8 cellular contexts compared by ENCODE assay signal in genomic region chr3:43769471-43770425, GRCh38.
A peak's percentile ranks its signal among the peaks of the same experiment; 100 is the strongest.
DNase-seq lines count a peak whose midpoint lies in the region; ATAC-seq, FAIRE-seq and TF ChIP-seq lines count a peak whose summit lies in the region.

No MANE protein-coding gene starts in this region.

- peak overlapping the region in 6 of 7 donors; percentile 0 to 63 (median 32) for H3K4me3 Mint-ChIP-seq in CD8-positive, alpha-beta memory T cell
- H3K4me3 Mint-ChIP-seq in WTC11: peak overlapping the region; percentile 50

- H3K36me3 ChIP-seq in CD8-positive, alpha-beta memory T cell (ENCODE audit: insufficient read depth, low read length): no peaks in the 10 kb centered on the region
- H3K36me3 ChIP-seq in HCT116 (ENCODE audit: control insufficient read depth in 1 of 2, insufficient read depth in 2 of 2, low read length in 2 of 2) (no peaks in the 10 kb centered on the region), small intestine (ENCODE audit: control insufficient read depth in 2 of 2, insufficient read depth in 2 of 2, low read length in 2 of 2) (no peaks in the 10 kb centered on the region)

- no peaks in the 10 kb centered on the region for H3K9me2 ChIP-seq in HCT116 (ENCODE audit: insufficient read depth)

- peak; percentile 50 to 74 (median 58) for DNase-seq in CD8-positive, alpha-beta memory T cell
- DNase-seq in HCT116 (ENCODE audit: low read depth, low spot score) (peak; percentile 94), NCI-H2171 treated with DMSO at 0.1 percent for 48 hours (lab: John Stamatoyannopoulos, UW) (peak; percentile 88), WTC11 (ENCODE audit: low spot score) (peak; percentile 99), cardiac fibroblast (ENCODE audit: low read depth in 2 of 2) (peak; percentile 97 to 98), iPS-NIHi11 (ENCODE audit: low spot score) (peak; percentile 98), small intestine (peak; percentile 99)

- H3K9me3 Mint-ChIP-seq in CD8-positive, alpha-beta memory T cell: no peaks in the 10 kb centered on the region
- H3K9me3 Mint-ChIP-seq in WTC11: no peaks in the 10 kb centered on the region

- no peaks in the 10 kb centered on the region for H3K9me3 ChIP-seq in CD8-positive, alpha-beta memory T cell (ENCODE audit: low read length)
- H3K9me3 ChIP-seq in HCT116 (ENCODE audit: control insufficient read depth in 1 of 2, insufficient read depth in 1 of 2, low read depth in 1 of 2, low read length in 2 of 2): no peaks in the 10 kb centered on the region
- no peaks in the 10 kb centered on the region for H3K9me3 ChIP-seq in small intestine (ENCODE audit: control insufficient read depth, low read depth)

- intact Hi-C loops in HCT116 (cut with micrococcal nuclease): loop anchor here (1.0 kb wide), 2 partner anchors 345 to 429 kb away; no protein-coding TSS in a partner anchor

- H3K4me3 ChIP-seq in CD8-positive, alpha-beta memory T cell (ENCODE audit: low read length): no peak overlapping the region
- H3K4me3 ChIP-seq in HCT116 (replicated peaks in 1 of 2; ENCODE audit: low read depth in 1 of 2, low read length in 2 of 2) (peak overlapping the region; percentile 21 to 47), cardiac fibroblast (replicated peaks in 1 of 2; ENCODE audit: low read depth in 2 of 2, low read length in 2 of 2) (peak overlapping the region; percentile 25 to 43), small intestine (ENCODE audit: low read depth in 1 of 2, low read length in 2 of 2) (no peak overlapping the region)

- H3K27ac Mint-ChIP-seq in CD8-positive, alpha-beta memory T cell: peak overlapping the region in 7 of 8 donors; percentile 19 to 91 (median 54)
- no peak overlapping the region; the same call in 1 of the 2 replicates for H3K27ac Mint-ChIP-seq in WTC11

- peaks cover 6 to 17% of the 10 kb centered on the region in 2 donors for H3K27me3 Mint-ChIP-seq in CD8-positive, alpha-beta memory T cell
- peaks cover 5% of the 10 kb centered on the region for H3K27me3 Mint-ChIP-seq in WTC11 (ENCODE audit: low read depth)

- peak; percentile 84 to 90 (median 89) for TF ChIP-seq CTCF in HCT116 (IDR thresholded peaks at IDR 0.05 in 2 of 3, conservative IDR thresholded peaks at IDR 0.05 in 1 of 3; ENCODE audit: borderline replicate concordance in 1 of 3, insufficient read depth in 1 of 3, low read depth in 2 of 3, low read length in 2 of 3)
- peak; percentile 95 for TF ChIP-seq CTCF in WTC11 (IDR thresholded peaks at IDR 0.05)
- peak; percentile 93 for TF ChIP-seq CTCF in cardiac fibroblast (IDR thresholded peaks at IDR 0.05; ENCODE audit: low read depth, low read length)

- RAD21 ChIA-PET in HCT116 (lab: Charles Lee; ENCODE audit: low non-redundant PET in 1 of 2, low total read pairs in 2 of 2, uncharacterized antibody in 2 of 2, unreplicated experiment in 2 of 2): no interaction called here

- no peaks in the 10 kb centered on the region for H3K27me3 ChIP-seq in CD8-positive, alpha-beta memory T cell (ENCODE audit: insufficient read depth, low read length, poor library complexity, severe bottlenecking)
- no peaks in the 10 kb centered on the region for H3K27me3 ChIP-seq in HCT116 (ENCODE audit: insufficient read depth, low read length)
- no peaks in the 10 kb centered on the region for H3K27me3 ChIP-seq in small intestine (ENCODE audit: control insufficient read depth in 2 of 2, insufficient read depth in 2 of 2, low read length in 2 of 2)

- peak; percentile 26 for TF ChIP-seq POLR2A in HCT116 (IDR thresholded peaks at IDR 0.05; ENCODE audit: borderline replicate concordance, extremely low read depth, insufficient read depth, insufficient read length)

- H3K27ac ChIP-seq in CD8-positive, alpha-beta memory T cell (ENCODE audit: low read depth, low read length): peak overlapping the region; percentile 46
- peak overlapping the region; percentile 2; the same call in 1 of the 2 replicates for H3K27ac ChIP-seq in HCT116 (ENCODE audit: low read depth, low read length)
- peak overlapping the region; percentile 74 to 98 for H3K27ac ChIP-seq in small intestine (ENCODE audit: low read depth in 1 of 2, low read length in 1 of 2)

- FAIRE-seq in small intestine (lab: Jason Lieb, UNC): no peak

- WGBS in small intestine, 3 donors: 9 to 18% (median 14%) methylated on average over 27 of the region's 27 CpGs

- CTCF ChIA-PET in CD8-positive, alpha-beta memory T cell (lab: Charles Lee): interaction anchor here (0.8 to 1.7 kb wide), 6 partner anchors 12 to 431 kb away, joined by 3 to 6 read pairs (median 4); no protein-coding TSS in a partner anchor
- CTCF ChIA-PET in HCT116 (lab: Charles Lee) (interaction anchor here (0.9 to 1.9 kb wide), 5 partner anchors 10 to 344 kb away, joined by 3 to 6 read pairs (median 4); no protein-coding TSS in a partner anchor), WTC11 (lab: Charles Lee) (interaction anchor here (0.6 to 1.6 kb wide), 16 partner anchors 9 to 465 kb away, joined by 3 to 10 read pairs (median 4); no protein-coding TSS in a partner anchor)

- peak; percentile 88 for TF ChIP-seq RAD21 in HCT116 (IDR thresholded peaks at IDR 0.05; ENCODE audit: low read depth)

- no peaks in the 10 kb centered on the region for H3K79me2 ChIP-seq in HCT116 (ENCODE audit: insufficient read depth, low read length)

- POLR2A ChIA-PET in CD8-positive, alpha-beta memory T cell (lab: Charles Lee): no interaction called here
- POLR2A ChIA-PET in HCT116 (lab: Charles Lee) (no interaction called here), WTC11 (lab: Charles Lee) (no interaction called here)

- no peaks in the 10 kb centered on the region for H4K20me1 ChIP-seq in HCT116 (ENCODE audit: insufficient read depth)

- H3K4me1 Mint-ChIP-seq in CD8-positive, alpha-beta memory T cell: peaks cover 24 to 34% (median 27%) of the 10 kb centered on the region in 3 donors
- peaks cover 12% of the 10 kb centered on the region for H3K4me1 Mint-ChIP-seq in WTC11

- BruUV-seq in HCT116 (replicated peaks; lab: Mats Ljungman, UMichigan): no TSS peak

- no peaks in the 10 kb centered on the region for H3K36me3 Mint-ChIP-seq in CD8-positive, alpha-beta memory T cell
- H3K36me3 Mint-ChIP-seq in WTC11: no peaks in the 10 kb centered on the region

- peak overlapping the region; percentile 78 for H3K4me2 ChIP-seq in HCT116 (ENCODE audit: low read length)

- H3K9ac ChIP-seq in HCT116 (ENCODE audit: low read length): no peak overlapping the region

- H2AFZ ChIP-seq in HCT116 (ENCODE audit: low read depth, low read length, poor library complexity, severe bottlenecking): peak overlapping the region; percentile 100

- H3K4me1 ChIP-seq in CD8-positive, alpha-beta memory T cell (ENCODE audit: insufficient read depth, low read length): peaks cover 19% of the 10 kb centered on the region
- peaks cover 18 to 39% of the 10 kb centered on the region in 2 experiments for H3K4me1 ChIP-seq in HCT116 (ENCODE audit: control insufficient read depth in 1 of 2, insufficient read depth in 2 of 2, low read length in 2 of 2)
- peaks cover 5 to 12% of the 10 kb centered on the region in 2 donors for H3K4me1 ChIP-seq in small intestine (ENCODE audit: control insufficient read depth in 2 of 2, insufficient read depth in 1 of 2, low read depth in 1 of 2, low read length in 1 of 2)

- peak; percentile 100 for ATAC-seq in HCT116
- peak; percentile 99 for ATAC-seq in WTC11
- ATAC-seq in GM18867 (IDR thresholded peaks at IDR 0.05; ENCODE audit: unreplicated experiment): no peak

TF ChIP-seq in HCT116, 20 proteins besides CTCF, POLR2A, EP300 and RAD21 (continues in another document):
- TF ChIP-seq ZBTB33 (IDR thresholded peaks at IDR 0.05; ENCODE audit: extremely low read depth, insufficient replicate concordance, low read length) (no peak), ZFX (IDR thresholded peaks at IDR 0.05) (no peak), TCF7L2 (IDR thresholded peaks at IDR 0.05; ENCODE audit: borderline replicate concordance, extremely low read depth, insufficient read depth, insufficient read length) (no peak), SRF (IDR thresholded peaks at IDR 0.05; ENCODE audit: low read depth) (no peak), ELF1 (IDR thresholded peaks at IDR 0.05; ENCODE audit: borderline replicate concordance, low read depth) (peak; percentile 65; the same call in 1 of the 2 replicates)

TF ChIP-seq in WTC11, 78 proteins besides CTCF, POLR2A, EP300 and RAD21:
- no peak for TF ChIP-seq NR3C1 (CRISPR knock-in tag; conservative IDR thresholded peaks at IDR 0.05; ENCODE audit: low read depth)
- no peak for TF ChIP-seq GTF2I (CRISPR knock-in tag; conservative IDR thresholded peaks at IDR 0.05)
- TF ChIP-seq RELA (CRISPR knock-in tag; IDR thresholded peaks at IDR 0.05; ENCODE audit: borderline replicate concordance): no peak
- TF ChIP-seq TP53 (CRISPR knock-in tag; IDR thresholded peaks at IDR 0.05): no peak
- TF ChIP-seq ERG (CRISPR knock-in tag; IDR thresholded peaks at IDR 0.05): no peak
- no peak for TF ChIP-seq ETV6 (CRISPR knock-in tag; IDR thresholded peaks at IDR 0.05)
- TF ChIP-seq HMGXB4 (CRISPR knock-in tag; IDR thresholded peaks at IDR 0.05): peak; percentile 33; the same call in 1 of the 2 replicates
- TF ChIP-seq ZNF423 (CRISPR knock-in tag; IDR thresholded peaks at IDR 0.05): no peak

Comparison
In these comparisons a context has a peak if more than half of its experiments do, and no peak if none do; other contexts are left out.
1. H3K27ac ChIP-seq: peak in every context shown above with its lines; median percentile 86 in small intestine; 46 in CD8-positive, alpha-beta memory T cell; 2 in HCT116.
2. H3K4me3 ChIP-seq: peak in HCT116 (2 of 2) and cardiac fibroblast (2 of 2); none in CD8-positive, alpha-beta memory T cell (single experiment) and small intestine (0 of 2).
3. Peak in every context shown above with its lines, with median percentiles within 50 percentile points of each other: DNase-seq and CTCF ChIP-seq.